ENCODE assay signal across 35 cellular contexts in genomic region chr18:57221084-57221483, GRCh38.
"Had no signal": no experiment of that assay in that cellular context is flagged by ENCODE, and none has a peak within 500 bp of the region (broad histone marks: within the 10 kb centered on the region; RNA-seq: fewer than 3 reads in every experiment).

No MANE protein-coding gene starts in this region.

- H3K9me3 Mint-ChIP-seq: activated CD4-positive, alpha-beta memory T cell treated with anti-CD3 and anti-CD28 coated beads for 36 hours; activated CD4-positive, alpha-beta T cell treated with anti-CD3 and anti-CD28 coated beads, Interleukin-2, amount 10 ng/mL, durations not matched to agents 24 days and 14 days; activated naive CD4-positive, alpha-beta T cell treated with anti-CD3 and anti-CD28 coated beads, Interleukin-2, amount 50 U/mL, for 24 hours; activated naive CD8-positive, alpha-beta T cell treated with anti-CD3 and anti-CD28 coated beads for 36 hours; activated naive CD8-positive, alpha-beta T cell treated with anti-CD3 and anti-CD28 coated beads, Interleukin-2, amount 50 U/mL, for 24 hours; activated T-helper 1 cell treated with anti-CD3 and anti-CD28 coated beads, Interleukin-12 subunit alpha, Interleukin-12 subunit beta, Interleukin-2, Interleukin-4 antibody, amounts not matched to agents 30 ng/mL and 10 ng/mL and 1 ng/mL, durations not matched to agents 14 hours and 24 hours and 36 hours; activated T-helper 2 cell treated with anti-CD3 and anti-CD28 coated beads, Interferon-gamma antibody, Interleukin-2, Interleukin-4, amounts not matched to agents 10 μg/mL and 5 μg/mL and 100 μg/mL, durations not matched to agents 14 hours and 24 hours and 36 hours; T-helper 2 cell treated with Interferon-gamma antibody and Interleukin-4, amounts not matched to agents 5 μg/mL and 100 μg/mL, for 36 hours had no signal

- H3K9me3 ChIP-seq: adrenal gland, body of pancreas, esophagus muscularis mucosa, gastrocnemius medialis, heart left ventricle had no signal

- H3K36me3 Mint-ChIP-seq: activated CD4-positive, alpha-beta memory T cell treated with anti-CD3 and anti-CD28 coated beads for 36 hours; activated CD8-positive, alpha-beta memory T cell treated with anti-CD3 and anti-CD28 coated beads, Interleukin-2, amount 10 ng/mL, durations not matched to agents 7 days and 5 days; activated naive CD4-positive, alpha-beta T cell treated with anti-CD3 and anti-CD28 coated beads, Interleukin-2, amount 50 U/mL, for 24 hours; activated naive CD8-positive, alpha-beta T cell treated with anti-CD3 and anti-CD28 coated beads for 36 hours had no signal

- H3K4me1 ChIP-seq: adrenal gland, esophagus muscularis mucosa, foreskin keratinocyte, gastrocnemius medialis, heart left ventricle had no signal

- ATAC-seq: activated CD4-positive, alpha-beta T cell treated with anti-CD3 and anti-CD28 coated beads for 36 hours; activated CD8-positive, alpha-beta memory T cell treated with anti-CD3 and anti-CD28 coated beads, Interleukin-2, amount 10 ng/mL, durations not matched to agents 7 days and 5 days; activated CD8-positive, alpha-beta T cell treated with anti-CD3 and anti-CD28 coated beads, Interleukin-2, amount 10 ng/mL, durations not matched to agents 7 days and 5 days; activated naive CD8-positive, alpha-beta T cell treated with anti-CD3 and anti-CD28 coated beads, Interleukin-2, amount 50 U/mL, for 24 hours; body of pancreas; foreskin keratinocyte; gastrocnemius medialis; heart left ventricle; T-helper 17 cell had no signal

- H3K27me3 ChIP-seq: adrenal gland, body of pancreas, foreskin keratinocyte, gastrocnemius medialis had no signal

- H3K27ac Mint-ChIP-seq: activated CD4-positive, alpha-beta memory T cell treated with anti-CD3 and anti-CD28 coated beads for 36 hours; activated CD4-positive, alpha-beta T cell treated with anti-CD3 and anti-CD28 coated beads for 36 hours; activated CD4-positive, alpha-beta T cell treated with anti-CD3 and anti-CD28 coated beads, Interleukin-2, amount 10 ng/mL, durations not matched to agents 24 days and 14 days; activated CD8-positive, alpha-beta memory T cell treated with anti-CD3 and anti-CD28 coated beads, Interleukin-2, amount 10 ng/mL, durations not matched to agents 7 days and 5 days; activated CD8-positive, alpha-beta T cell treated with anti-CD3 and anti-CD28 coated beads, Interleukin-2, amount 10 ng/mL, durations not matched to agents 7 days and 5 days; activated naive CD4-positive, alpha-beta T cell treated with anti-CD3 and anti-CD28 coated beads for 36 hours; activated naive CD4-positive, alpha-beta T cell treated with anti-CD3 and anti-CD28 coated beads, Interleukin-2, amount 50 U/mL, for 24 hours; activated naive CD8-positive, alpha-beta T cell treated with anti-CD3 and anti-CD28 coated beads for 36 hours; activated naive CD8-positive, alpha-beta T cell treated with anti-CD3 and anti-CD28 coated beads, Interleukin-2, amount 50 U/mL, for 24 hours; activated T-helper 1 cell treated with anti-CD3 and anti-CD28 coated beads, Interleukin-12 subunit alpha, Interleukin-12 subunit beta, Interleukin-2, Interleukin-4 antibody, amounts not matched to agents 30 ng/mL and 10 ng/mL and 1 ng/mL, durations not matched to agents 14 hours and 24 hours and 36 hours; activated T-helper 2 cell treated with anti-CD3 and anti-CD28 coated beads, Interferon-gamma antibody, Interleukin-2, Interleukin-4, amounts not matched to agents 10 μg/mL and 5 μg/mL and 100 μg/mL, durations not matched to agents 14 hours and 24 hours and 36 hours; T-helper 17 cell; T-helper 2 cell treated with Interferon-gamma antibody and Interleukin-4, amounts not matched to agents 5 μg/mL and 100 μg/mL, for 36 hours had no signal

- DNase-seq: activated CD4-positive, alpha-beta memory T cell treated with anti-CD3 and anti-CD28 coated beads for 36 hours; activated CD4-positive, alpha-beta T cell treated with anti-CD3 and anti-CD28 coated beads for 36 hours; activated CD4-positive, alpha-beta T cell treated with anti-CD3 and anti-CD28 coated beads, Interleukin-2, amount 10 ng/mL, durations not matched to agents 24 days and 14 days; activated CD4-positive, CD25-positive, alpha-beta regulatory T cell; activated CD4-positive, CD25-positive, alpha-beta regulatory T cell treated with anti-CD3 and anti-CD28 coated beads, Interleukin-2, amount 50 U/mL, for 72 hours; activated CD8-positive, alpha-beta memory T cell treated with anti-CD3 and anti-CD28 coated beads, Interleukin-2, amount 10 ng/mL, durations not matched to agents 7 days and 5 days; activated CD8-positive, alpha-beta memory T cell treated with anti-CD3 and anti-CD28 coated beads, Interleukin-2, amount 50 U/mL, for 4 hours; activated CD8-positive, alpha-beta T cell treated with anti-CD3 and anti-CD28 coated beads, Interleukin-2, amount 10 ng/mL, durations not matched to agents 7 days and 5 days; activated effector memory CD4-positive, alpha-beta T cell treated with anti-CD3 and anti-CD28 coated beads, Interleukin-2, amount 50 U/mL, for 16 hours; activated naive CD4-positive, alpha-beta T cell treated with anti-CD3 and anti-CD28 coated beads for 36 hours; activated naive CD8-positive, alpha-beta T cell treated with anti-CD3 and anti-CD28 coated beads for 36 hours; activated naive CD8-positive, alpha-beta T cell treated with anti-CD3 and anti-CD28 coated beads, Interleukin-2, amount 50 U/mL, for 24 hours; activated T-cell treated with anti-CD3 and anti-CD28 coated beads, Interleukin-2, amount 50 U/mL, for 1 hour; activated T-cell treated with anti-CD3 and anti-CD28 coated beads, Interleukin-2, amount 50 U/mL, for 48 hours; adrenal gland; amygdala; aorta; body of pancreas; caudate nucleus; cortex of kidney; dermis blood vessel endothelial cell; effector CD8-positive, alpha-beta T cell; erythroblast; foreskin keratinocyte; gastrocnemius medialis; glutamatergic neuron; heart left ventricle; T-helper 17 cell; T1000 had no signal

- H3K27me3 Mint-ChIP-seq: activated CD4-positive, alpha-beta T cell treated with anti-CD3 and anti-CD28 coated beads, Interleukin-2, amount 10 ng/mL, durations not matched to agents 24 days and 14 days had no signal

- H3K36me3 ChIP-seq: adrenal gland, esophagus muscularis mucosa, gastrocnemius medialis, heart left ventricle, WERI-Rb-1 had no signal

- H3K4me3 Mint-ChIP-seq: activated CD4-positive, alpha-beta memory T cell treated with anti-CD3 and anti-CD28 coated beads for 36 hours; activated CD4-positive, alpha-beta T cell treated with anti-CD3 and anti-CD28 coated beads for 36 hours; activated CD4-positive, alpha-beta T cell treated with anti-CD3 and anti-CD28 coated beads, Interleukin-2, amount 10 ng/mL, durations not matched to agents 24 days and 14 days; activated CD8-positive, alpha-beta memory T cell treated with anti-CD3 and anti-CD28 coated beads, Interleukin-2, amount 10 ng/mL, durations not matched to agents 7 days and 5 days; activated CD8-positive, alpha-beta T cell treated with anti-CD3 and anti-CD28 coated beads, Interleukin-2, amount 10 ng/mL, durations not matched to agents 7 days and 5 days; activated naive CD4-positive, alpha-beta T cell treated with anti-CD3 and anti-CD28 coated beads for 36 hours; activated naive CD4-positive, alpha-beta T cell treated with anti-CD3 and anti-CD28 coated beads, Interleukin-2, amount 50 U/mL, for 24 hours; activated naive CD8-positive, alpha-beta T cell treated with anti-CD3 and anti-CD28 coated beads for 36 hours; activated naive CD8-positive, alpha-beta T cell treated with anti-CD3 and anti-CD28 coated beads, Interleukin-2, amount 50 U/mL, for 24 hours; activated T-helper 1 cell treated with anti-CD3 and anti-CD28 coated beads, Interleukin-12 subunit alpha, Interleukin-12 subunit beta, Interleukin-2, Interleukin-4 antibody, amounts not matched to agents 30 ng/mL and 10 ng/mL and 1 ng/mL, durations not matched to agents 14 hours and 24 hours and 36 hours; T-helper 17 cell; T-helper 2 cell treated with Interferon-gamma antibody and Interleukin-4, amounts not matched to agents 5 μg/mL and 100 μg/mL, for 36 hours had no signal

- H3K4me3 ChIP-seq: adrenal gland, body of pancreas, esophagus muscularis mucosa, gastrocnemius medialis, heart left ventricle had no signal

- H3K4me1 Mint-ChIP-seq: activated CD4-positive, alpha-beta T cell treated with anti-CD3 and anti-CD28 coated beads for 36 hours; activated CD4-positive, alpha-beta T cell treated with anti-CD3 and anti-CD28 coated beads, Interleukin-2, amount 10 ng/mL, durations not matched to agents 24 days and 14 days; activated CD8-positive, alpha-beta memory T cell treated with anti-CD3 and anti-CD28 coated beads, Interleukin-2, amount 10 ng/mL, durations not matched to agents 7 days and 5 days; activated naive CD4-positive, alpha-beta T cell treated with anti-CD3 and anti-CD28 coated beads, Interleukin-2, amount 50 U/mL, for 24 hours; activated naive CD8-positive, alpha-beta T cell treated with anti-CD3 and anti-CD28 coated beads for 36 hours; activated naive CD8-positive, alpha-beta T cell treated with anti-CD3 and anti-CD28 coated beads, Interleukin-2, amount 50 U/mL, for 24 hours; T-helper 17 cell had no signal

- H3K27ac ChIP-seq: adrenal gland, body of pancreas, esophagus muscularis mucosa, foreskin keratinocyte, gastrocnemius medialis, heart left ventricle, WERI-Rb-1 had no signal
